Comparison of ENCODE assay signal across 19 cellular contexts in genomic region chr10:36177071-36177470, GRCh38.
DNase-seq lines count a peak whose midpoint lies in the region; ATAC-seq and TF ChIP-seq lines count a peak whose summit lies in the region.
"Had no signal": no experiment of that assay in that cellular context is flagged by ENCODE, and none has a peak within 500 bp of the region (broad histone marks: within the 10 kb centered on the region; RNA-seq: fewer than 3 reads in every experiment).

No MANE protein-coding gene starts in this region.

- H3K27ac Mint-ChIP-seq in natural killer cell: no peak overlapping the region
- H3K27ac Mint-ChIP-seq: B cell; CD4-positive, CD25-positive, alpha-beta regulatory T cell; CD8-positive, alpha-beta T cell; H9 had no signal

- no peaks in the 10 kb centered on the region for H3K36me3 ChIP-seq in osteoblast (ENCODE audit: insufficient read depth, low read length)
- H3K36me3 ChIP-seq: BLaER1 had no signal

- no peaks in the 10 kb centered on the region for H4K20me1 ChIP-seq in osteoblast (ENCODE audit: insufficient read depth, low read length)
- H4K20me1 ChIP-seq: BLaER1 had no signal

- H3K27ac ChIP-seq in osteoblast (ENCODE audit: low read depth, low read length): no peak overlapping the region
- H3K27ac ChIP-seq: A549, BLaER1, C4-2B had no signal

- TF ChIP-seq CTCF in fibroblast of mammary gland (conservative IDR thresholded peaks at IDR 0.05; ENCODE audit: control insufficient read depth, insufficient read depth, low read depth, low read length) (no peak), osteoblast (IDR thresholded peaks at IDR 0.05; ENCODE audit: extremely low read depth, low read depth, low read length) (no peak), natural killer cell (IDR thresholded peaks at IDR 0.05) (no peak)

- no peak overlapping the region for H3K4me2 ChIP-seq in osteoblast (ENCODE audit: insufficient read depth, low read length)
- H3K4me2 ChIP-seq: A549, BLaER1 had no signal

- peaks cover 32% of the 10 kb centered on the region for H3K4me1 ChIP-seq in osteoblast (ENCODE audit: insufficient read depth, low read length)
- H3K4me1 ChIP-seq: Caco-2 had no signal

- no peaks in the 10 kb centered on the region for H3K9me3 ChIP-seq in osteoblast (ENCODE audit: low read depth, low read length)
- H3K9me3 ChIP-seq: BLaER1, Caco-2 had no signal

- H3K4me3 ChIP-seq in fibroblast of mammary gland (ENCODE audit: control insufficient read depth, low read depth, low read length) (no peak overlapping the region), osteoblast (ENCODE audit: insufficient read depth, low read length) (no peak overlapping the region)
- H3K4me3 ChIP-seq: A549, BLaER1, GM12878 had no signal

- no peak overlapping the region for H3K4me3 Mint-ChIP-seq in natural killer cell
- H3K4me3 Mint-ChIP-seq: B cell; CD8-positive, alpha-beta T cell; H9 had no signal

- H3K27me3 Mint-ChIP-seq in natural killer cell (ENCODE audit: low read depth in 2 of 2): no peaks in the 10 kb centered on the region
- H3K27me3 Mint-ChIP-seq: B cell; CD4-positive, CD25-positive, alpha-beta regulatory T cell had no signal

- H3K36me3 Mint-ChIP-seq in natural killer cell: no peaks in the 10 kb centered on the region
- H3K36me3 Mint-ChIP-seq: CD4-positive, CD25-positive, alpha-beta regulatory T cell; CD8-positive, alpha-beta T cell had no signal

- H2AFZ ChIP-seq in osteoblast (ENCODE audit: low read length): peak overlapping the region; percentile 16

- no peaks in the 10 kb centered on the region for H3K27me3 ChIP-seq in osteoblast (ENCODE audit: insufficient read depth, low read length)
- H3K27me3 ChIP-seq: BLaER1 had no signal

- DNase-seq in GM03348 (ENCODE audit: low spot score) (peak; percentile 5), fibroblast of mammary gland (ENCODE audit: low read depth) (peak; percentile 21), osteoblast (ENCODE audit: insufficient read length, low spot score, missing footprints) (no peak), OCI-M1 (lab: John Stamatoyannopoulos, UW) (no peak), natural killer cell (no peak)
- DNase-seq: 8988T; Caco-2; CD4-positive, CD25-positive, alpha-beta regulatory T cell; CD8-positive, alpha-beta T cell; DMS153; DND-41; H9 had no signal

- no peak for ATAC-seq in natural killer cell
- no peak for ATAC-seq in GM18517 (IDR thresholded peaks at IDR 0.05; ENCODE audit: unreplicated experiment)
- ATAC-seq: A549; CD8-positive, alpha-beta T cell; GM12878; HCT116 had no signal

- H3K4me1 Mint-ChIP-seq in natural killer cell: no peaks in the 10 kb centered on the region
- H3K4me1 Mint-ChIP-seq: B cell; CD4-positive, CD25-positive, alpha-beta regulatory T cell had no signal

- H3K9me3 Mint-ChIP-seq in natural killer cell: peaks cover 5% of the 10 kb centered on the region in 2 donors
- H3K9me3 Mint-ChIP-seq: H9 had no signal

- intact Hi-C loops in natural killer cell (cut with micrococcal nuclease): no loop called here

- H3K79me2 ChIP-seq in osteoblast (ENCODE audit: insufficient read depth, low read length): no peaks in the 10 kb centered on the region

Comparison
In these comparisons a context has a peak if more than half of its experiments do, and no peak if none do; other contexts are left out.
1. DNase-seq: peak in GM03348 (single experiment) and fibroblast of mammary gland (single experiment); none in osteoblast (single experiment), OCI-M1 (single experiment) and natural killer cell (single experiment).